Comparison of ENCODE assay signal across 20 cellular contexts in genomic region chr11:21949741-21950413, GRCh38.
DNase-seq lines count a peak whose midpoint lies in the region; ATAC-seq, FAIRE-seq and TF ChIP-seq lines count a peak whose summit lies in the region.
"Had no signal": no experiment of that assay in that cellular context is flagged by ENCODE, and none has a peak within 500 bp of the region (broad histone marks: within the 10 kb centered on the region; RNA-seq: fewer than 3 reads in every experiment).

No MANE protein-coding gene starts in this region.

- ATAC-seq in A549: peak; percentile 74 to 88
- peak; percentile 68 for ATAC-seq in body of pancreas

- no peak overlapping the region for H3K4me3 ChIP-seq in A549
- H3K4me3 ChIP-seq in MM.1S (ENCODE audit: low read length): no peak overlapping the region
- no peak overlapping the region for H3K4me3 ChIP-seq in body of pancreas
- H3K4me3 ChIP-seq: GM23248, HAP-1 had no signal

- DNase-seq in A549 (ENCODE audit: low read depth in 1 of 2, low spot score in 1 of 2) (peak in 1 of 2 experiments; percentile 60), DMS53 treated with DMSO at 0.1 percent for 48 hours (lab: John Stamatoyannopoulos, UW; ENCODE audit: unreplicated experiment) (peak; percentile 66), MM.1S (no peak), body of pancreas (peak in 1 of 4 donors; percentile 11), GM12892 (ENCODE audit: insufficient read length) (no peak)
- no peak for DNase-seq in activated CD4-positive, alpha-beta T cell treated with anti-CD3 and anti-CD28 coated beads for 1 hour
- DNase-seq in stimulated activated CD8-positive, alpha-beta memory T cell treated with anti-CD3 and anti-CD28 coated beads, Interleukin-4, amount 100 ng/mL, for 48 hours: no peak
- DNase-seq: ACHN; BE2C; C1 segment of cervical spinal cord; CD4-positive, CD25-positive, alpha-beta regulatory T cell; CD8-positive, alpha-beta memory T cell; COR-L47; DMS 273 treated with DMSO at 0.1 percent for 48 hours; DMS79; GDM1; GM23248; KG1 had no signal

- no peak for TF ChIP-seq RAD21 in A549 (conservative IDR thresholded peaks at IDR 0.05 in 1 of 2, IDR thresholded peaks at IDR 0.05 in 1 of 2)

- TF ChIP-seq POLR2A in A549 (IDR thresholded peaks at IDR 0.05; ENCODE audit: low read length) (no peak), body of pancreas (IDR thresholded peaks at IDR 0.05) (no peak), GM12892 (IDR thresholded peaks at IDR 0.05; ENCODE audit: low read depth, low read length) (no peak)

- TF ChIP-seq EP300 in A549 (IDR thresholded peaks at IDR 0.05): peak in 1 of 2 experiments; percentile 48; a peak in 2 of 5 replicates

- H3K79me2 ChIP-seq in MM.1S (ENCODE audit: low read length): no peaks in the 10 kb centered on the region

- POLR2A ChIA-PET in A549 (lab: Yijun Ruan, JAX): no interaction called here

- no peaks in the 10 kb centered on the region for H3F3A ChIP-seq in MM.1S (ENCODE audit: insufficient read depth, low read length)

- H3K9ac ChIP-seq in MM.1S (ENCODE audit: low read length): no peak overlapping the region
- H3K9ac ChIP-seq: GM23248 had no signal

- TF ChIP-seq CTCF in A549 (IDR thresholded peaks at IDR 0.05) (no peak), MM.1S (IDR thresholded peaks at IDR 0.05; ENCODE audit: low read length) (no peak), body of pancreas (IDR thresholded peaks at IDR 0.05) (no peak)

- no peaks in the 10 kb centered on the region for H4K20me1 ChIP-seq in MM.1S (ENCODE audit: insufficient read depth, low read length)

- CTCF ChIA-PET in A549 (lab: Yijun Ruan, JAX): interaction anchor here (0.9 kb wide), 1 partner anchor 39 kb away, joined by 3 read pairs; no protein-coding TSS in a partner anchor

- H3K9me3 ChIP-seq in A549 (no peaks in the 10 kb centered on the region; the same call in 2 of the 3 replicates), MM.1S (replicated peaks; ENCODE audit: insufficient read depth, low read length) (no peaks in the 10 kb centered on the region), body of pancreas (no peaks in the 10 kb centered on the region)
- H3K9me3 ChIP-seq: BE2C, HAP-1 had no signal

- FAIRE-seq in A549 (lab: Jason Lieb, UNC) (no peak), GM12892 (lab: Jason Lieb, UNC) (no peak)
- FAIRE-seq: GM19239 had no signal

- WGBS in A549 (ENCODE audit: missing lambda C conversion rate): 9% methylated on average over 3 of the region's 3 CpGs
- 49 to 53% methylated on average over 3 of the region's 3 CpGs for WGBS in body of pancreas, 2 donors

- H3K36me3 ChIP-seq in MM.1S (replicated peaks; ENCODE audit: insufficient read depth, low read length) (no peaks in the 10 kb centered on the region), body of pancreas (replicated peaks in 1 of 2; ENCODE audit: insufficient read depth in 1 of 2, low read depth in 2 of 2) (no peaks in the 10 kb centered on the region)
- H3K36me3 ChIP-seq: BE2C, HAP-1 had no signal

- H3K27ac ChIP-seq in A549: peak overlapping the region; percentile 25 to 55; a peak in 3 of 6 replicates
- no peak overlapping the region for H3K27ac ChIP-seq in MM.1S (ENCODE audit: low read length)
- H3K27ac ChIP-seq in body of pancreas: no peak overlapping the region
- H3K27ac ChIP-seq: GM23248 had no signal

- H3K4me2 ChIP-seq in A549: peak overlapping the region; percentile 46
- H3K4me2 ChIP-seq in MM.1S (ENCODE audit: low read depth, low read length): no peak overlapping the region

- intact Hi-C loops in body of pancreas (cut with DNase I): loop anchor here (10.0 kb wide), 1 partner anchor 55 kb away; no protein-coding TSS in a partner anchor

- 0 out of 2 replicates have a peak overlapping the region, but pooled peaks have one; percentile 15 for H2AFZ ChIP-seq in MM.1S (ENCODE audit: low read length)
- H2AFZ ChIP-seq: GM23248 had no signal

- H3K4me1 ChIP-seq in A549 (peaks cover 10% of the 10 kb centered on the region), MM.1S (ENCODE audit: low read length) (no peaks in the 10 kb centered on the region), body of pancreas (peaks cover 3% of the 10 kb centered on the region)
- H3K4me1 ChIP-seq: BE2C, HAP-1 had no signal

- H3K9me2 ChIP-seq in MM.1S (replicated peaks; ENCODE audit: insufficient read depth, low read length): no peaks in the 10 kb centered on the region

- no peaks in the 10 kb centered on the region for H3K27me3 ChIP-seq in MM.1S (replicated peaks; ENCODE audit: insufficient read depth, low read length)
- H3K27me3 ChIP-seq in body of pancreas: no peaks in the 10 kb centered on the region
- H3K27me3 ChIP-seq: BE2C had no signal

TF ChIP-seq in A549, 52 proteins besides CTCF, POLR2A, EP300 and RAD21:
- no peak for TF ChIP-seq KDM5A (IDR thresholded peaks at IDR 0.05)
- no peak for TF ChIP-seq NR3C1 (IDR thresholded peaks at IDR 0.05)
- peak; percentile 92 for TF ChIP-seq MAFK (IDR thresholded peaks at IDR 0.05; ENCODE audit: partially characterized antibody)
- no peak for TF ChIP-seq MAX (IDR thresholded peaks at IDR 0.05)
- no peak for TF ChIP-seq CBX8 (IDR thresholded peaks at IDR 0.05)
- peak; percentile 52 to 77; a peak in 3 of 4 replicates for TF ChIP-seq CEBPB (IDR thresholded peaks at IDR 0.05)
- 0 out of 2 replicates have a peak, but pooled peaks have one; percentile 7 for TF ChIP-seq NFE2L2 (conservative IDR thresholded peaks at IDR 0.05; ENCODE audit: low read length)
- peak; percentile 95 for TF ChIP-seq JUNB (IDR thresholded peaks at IDR 0.05)
- TF ChIP-seq ZSCAN20 (CRISPR knock-in tag; IDR thresholded peaks at IDR 0.05): no peak
- no peak for TF ChIP-seq FOSB (CRISPR knock-in tag; IDR thresholded peaks at IDR 0.05)
- peak; percentile 39 to 40; a peak in 1 of 5 replicates for TF ChIP-seq JUN (IDR thresholded peaks at IDR 0.05)
- TF ChIP-seq MYC (IDR thresholded peaks at IDR 0.05; ENCODE audit: borderline replicate concordance, low read length): no peak
- no peak for TF ChIP-seq HMGXB4 (CRISPR knock-in tag; IDR thresholded peaks at IDR 0.05; ENCODE audit: borderline replicate concordance)
- TF ChIP-seq BCL3 (IDR thresholded peaks at IDR 0.05): 0 out of 3 replicates have a peak, but pooled peaks have one; percentile 56
- TF ChIP-seq HOXB5 (CRISPR knock-in tag; IDR thresholded peaks at IDR 0.05): no peak
- TF ChIP-seq FOSL2 (IDR thresholded peaks at IDR 0.05): peak; percentile 84
- peak; percentile 83 for TF ChIP-seq FOSL2 (CRISPR knock-in tag; IDR thresholded peaks at IDR 0.05)
- TF ChIP-seq GATA3 (IDR thresholded peaks at IDR 0.05; ENCODE audit: borderline replicate concordance): peak; percentile 57; the same call in 1 of the 2 replicates
- TF ChIP-seq HES2 (IDR thresholded peaks at IDR 0.05): peak; percentile 36; the same call in 1 of the 2 replicates
- no peak for TF ChIP-seq MAZ (IDR thresholded peaks at IDR 0.05; ENCODE audit: borderline replicate concordance, low read depth, low read length)

Comparison
In these comparisons a context has a peak if more than half of its experiments do, and no peak if none do; other contexts are left out.
1. H3K27ac ChIP-seq: peak in A549 (2 of 2); none in MM.1S (single experiment) and body of pancreas (0 of 4).